In genomic region chr11:10750838-10751580, GRCh38 we compare ENCODE assay signal across 8 cellular contexts. TPM values are rescaled to one million over a fixed set of nuclear protein-coding genes. Genes with fewer than 3 reads are reported as not detected.
A peak's percentile ranks its signal among the peaks of the same experiment; 100 is the strongest.
DNase-seq lines count a peak whose midpoint lies in the region; ATAC-seq lines count a peak whose summit lies in the region.

Gene CTR9 (plus strand): TSS chr11:10751246. CDS start chr11:10751413, 167 bp downstream.

- H3K9me3 Mint-ChIP-seq in IgD-negative memory B cell = no peaks in the 10 kb centered on the region

- H3K4me1 ChIP-seq in mononuclear cell (ENCODE audit: insufficient read depth, low read length) = peaks cover 17% of the 10 kb centered on the region

- DNase-seq in DMS153 (lab: John Stamatoyannopoulos, UW) (peak; percentile 92), OCI-M1 (lab: John Stamatoyannopoulos, UW) (peak; percentile 95), activated T-cell treated with anti-CD3 and anti-CD28 coated beads for 24 hours (ENCODE audit: low read depth) (peak; percentile 90), epidermal melanocyte (ENCODE audit: insufficient read length, low spot score) (peak; percentile 65)
- peak; percentile 92 for DNase-seq in stimulated activated CD8-positive, alpha-beta memory T cell treated with anti-CD3 and anti-CD28 coated beads, Interleukin-4, amount 100 ng/mL, for 24 hours (ENCODE audit: low read depth)

- peak within 1 kb of the TSS; percentile 89 to 93 (median 92) for H3K27ac Mint-ChIP-seq in IgD-negative memory B cell

- H3K9me3 ChIP-seq in mononuclear cell (ENCODE audit: low read depth, low read length) = no peaks in the 10 kb centered on the region

- H3K27me3 ChIP-seq in mononuclear cell (ENCODE audit: insufficient read depth, low read length) = no peaks in the 10 kb centered on the region

- ATAC-seq in GM21528 (IDR thresholded peaks at IDR 0.05; ENCODE audit: low FRiP score, unreplicated experiment) = peak; percentile 90

- peaks cover 7 to 16% (median 13%) of the 10 kb centered on the region in 3 donors for H3K4me1 Mint-ChIP-seq in IgD-negative memory B cell

- H3K27me3 Mint-ChIP-seq in IgD-negative memory B cell = no peaks in the 10 kb centered on the region

- peak within 1 kb of the TSS; percentile 94 to 100 (median 98) for H3K4me3 Mint-ChIP-seq in IgD-negative memory B cell

- no peaks in the 10 kb centered on the region for H3K36me3 Mint-ChIP-seq in IgD-negative memory B cell

- H3K4me3 ChIP-seq in mononuclear cell (ENCODE audit: low read length) = peak within 1 kb of the TSS; percentile 91

RNA-seq across cellular contexts. Expression of gene CTR9, which starts in this region (rescaled TPM):
- polyA plus RNA-seq in IgD-negative memory B cell = 49.3 TPM
- total RNA-seq in mononuclear cell = 33.2 TPM

Comparison
In these comparisons a context has a peak if more than half of its experiments do, and no peak if none do; other contexts are left out.
1. Peak in every context shown above with its lines: DNase-seq, ATAC-seq and H3K4me3 ChIP-seq.